Comparison of ENCODE assay signal across 8 cellular contexts in the genomic region with DNA sequence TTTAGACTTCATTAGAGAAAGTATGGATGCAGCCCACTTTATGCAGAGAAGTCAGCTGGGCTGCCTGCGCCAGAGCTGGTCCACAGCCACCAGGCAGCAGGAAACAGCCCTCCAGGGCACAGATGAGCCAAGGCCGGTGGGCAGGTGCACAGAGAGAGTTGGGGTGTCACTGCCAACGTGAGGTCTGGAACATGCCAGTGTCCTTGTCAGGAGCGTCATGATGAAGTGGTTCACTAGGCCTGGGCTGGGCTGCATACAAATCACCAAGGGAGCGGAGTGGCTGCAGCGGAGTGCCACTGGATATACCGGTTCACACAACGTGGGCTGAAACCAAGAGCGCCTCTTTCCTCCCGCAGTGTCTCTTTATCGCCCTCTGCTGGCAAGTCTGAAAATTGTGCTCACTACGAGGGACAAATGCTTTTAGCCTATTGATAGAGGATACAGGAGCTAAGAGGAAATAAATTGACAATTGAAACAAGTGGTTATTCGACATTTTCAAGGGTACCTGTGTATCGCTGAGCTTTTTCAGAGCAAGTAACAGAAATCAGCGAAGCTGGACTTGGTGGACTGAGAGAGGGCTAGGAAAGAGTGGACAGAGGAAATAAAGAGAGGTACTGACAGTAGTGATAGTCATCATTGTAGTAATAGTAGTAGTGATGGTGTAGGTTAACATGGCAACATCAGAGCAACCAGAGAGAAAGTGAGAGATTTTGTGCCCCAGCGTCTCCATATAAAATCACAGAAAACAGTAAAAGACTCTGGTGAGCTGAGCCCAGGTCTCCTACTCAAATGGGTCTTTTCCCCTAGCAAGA. TPM values are rescaled to one million over a fixed set of nuclear protein-coding genes. Genes with fewer than 3 reads are reported as not detected.
A peak's percentile ranks its signal among the peaks of the same experiment; 100 is the strongest.
DNase-seq lines count a peak whose midpoint lies in the region; ATAC-seq, FAIRE-seq and TF ChIP-seq lines count a peak whose summit lies in the region.

No MANE protein-coding gene starts in this region.

- peak; percentile 80 to 95 (median 84) for TF ChIP-seq CTCF in ovary (IDR thresholded peaks at IDR 0.05)
- TF ChIP-seq CTCF in thoracic aorta (IDR thresholded peaks at IDR 0.05) = peak; percentile 94

- no peak for TF ChIP-seq EP300 in ovary (IDR thresholded peaks at IDR 0.05)

- H3K36me3 ChIP-seq in HAP-1 (replicated peaks) (no peaks in the 10 kb centered on the region), SJSA1 (no peaks in the 10 kb centered on the region), ovary (no peaks in the 10 kb centered on the region), thoracic aorta (no peaks in the 10 kb centered on the region)

- H3K27ac ChIP-seq in SJSA1 (no peak overlapping the region), ovary (no peak overlapping the region), thoracic aorta (no peak overlapping the region)

- TF ChIP-seq POLR2A in ovary (IDR thresholded peaks at IDR 0.05) = no peak

- WGBS in ovary, 3 donors = 11 to 14% (median 13%) methylated on average over 16 of the region's 16 CpGs

- H3K9me3 ChIP-seq in HAP-1 = no peaks in the 10 kb centered on the region; the same call in 1 of the 2 replicates
- no peaks in the 10 kb centered on the region for H3K9me3 ChIP-seq in SJSA1 (replicated peaks)
- no peaks in the 10 kb centered on the region for H3K9me3 ChIP-seq in ovary
- H3K9me3 ChIP-seq in thoracic aorta = no peaks in the 10 kb centered on the region

- H3K4me1 ChIP-seq in HAP-1 (no peaks in the 10 kb centered on the region), SJSA1 (replicated peaks) (no peaks in the 10 kb centered on the region), ovary (ENCODE audit: insufficient read depth) (peaks cover 2% of the 10 kb centered on the region), thoracic aorta (ENCODE audit: control insufficient read depth in 1 of 2, low read depth in 2 of 2) (peaks cover 0 to 4% of the 10 kb centered on the region in 2 donors)

- no peak for FAIRE-seq in frontal cortex (lab: Jason Lieb, UNC)

- ATAC-seq in thoracic aorta (ENCODE audit: insufficient number of reproducible peaks, low FRiP score, low read depth) = peak; percentile 88

- intact Hi-C loops in ovary (cut with DNase I) = no loop called here

- in situ Hi-C loops in HAP-1 (cut with MboI; ENCODE audit: low sequenced_read_pairs) = no loop called here

- H3K4me3 ChIP-seq in HAP-1 (no peak overlapping the region), SJSA1 (no peak overlapping the region), ovary (no peak overlapping the region), thoracic aorta (peak overlapping the region; percentile 24)

- peak; percentile 77 for DNase-seq in EL
- DNase-seq in HAP-1 (ENCODE audit: low spot score in 2 of 2) = peak; percentile 70 to 89
- DNase-seq in MV-4-11 (lab: John Stamatoyannopoulos, UW) = peak; percentile 80
- peak; percentile 67 to 75 for DNase-seq in SJSA1 (ENCODE audit: low read depth in 1 of 2, low spot score in 2 of 2)
- peak; percentile 15 to 73 (median 57) for DNase-seq in activated naive CD4-positive, alpha-beta T cell (lab: John Stamatoyannopoulos, UW)
- DNase-seq in frontal cortex (ENCODE audit: low spot score in 2 of 2) = peak; percentile 18 to 66
- peak; percentile 72 to 85 (median 75) for DNase-seq in ovary
- DNase-seq in thoracic aorta (ENCODE audit: low spot score) = peak; percentile 67

- H3K27me3 ChIP-seq in HAP-1 (ENCODE audit: low read depth) (no peaks in the 10 kb centered on the region), SJSA1 (replicated peaks) (peaks cover 3% of the 10 kb centered on the region; the same call in 1 of the 2 replicates), ovary (no peaks in the 10 kb centered on the region), thoracic aorta (replicated peaks; ENCODE audit: insufficient read depth) (no peaks in the 10 kb centered on the region)

RNA-seq across cellular contexts. Expression of gene ITPR2, which starts 52.0 kb away (rescaled TPM):
- 82.3 and 85.0 TPM in 2 replicates for total RNA-seq in SJSA1 (2014; rRNA removed; shearing (Covaris generic))
- total RNA-seq in frontal cortex (28.1 TPM), ovary (10 to 100 TPM; 23.7 to 51.1 (median 33.9) TPM), thoracic aorta (10 to 100 TPM; 28.3 to 86.3 TPM)
- polyA plus RNA-seq in ovary = 10 to 100 TPM in 1 of 2 donors, 1 to 10 TPM in 1; 5.9 to 14.2 TPM

RNA-seq across cellular contexts. Expression of gene INTS13, which starts 52.8 kb away (rescaled TPM):
- 35.7 and 58.9 TPM in 2 replicates for total RNA-seq in SJSA1 (2014; rRNA removed; shearing (Covaris generic))
- 26.9 TPM for total RNA-seq in frontal cortex
- total RNA-seq in ovary = 10 to 100 TPM; 11.1 to 18.1 (median 16.3) TPM
- 10 to 100 TPM; 10.4 to 17.7 TPM for polyA plus RNA-seq in ovary
- 10 to 100 TPM in 1 of 2 donors, 1 to 10 TPM in 1; 5.7 to 15.0 TPM for total RNA-seq in thoracic aorta

RNA-seq across cellular contexts. Expression of gene FGFR1OP2, which starts 53.3 kb away (rescaled TPM):
- total RNA-seq in SJSA1 (2014; rRNA removed; shearing (Covaris generic)) = 77.0 and 104 TPM in 2 replicates
- 42.0 TPM for total RNA-seq in frontal cortex
- 100 to 1,000 TPM in 1 of 7 donors, 10 to 100 TPM in 6; 67.8 to 150 (median 80.4) TPM for total RNA-seq in ovary
- polyA plus RNA-seq in ovary = 10 to 100 TPM; 48.7 to 55.6 TPM
- total RNA-seq in thoracic aorta = 100 to 1,000 TPM in 1 of 2 donors, 10 to 100 TPM in 1; 79.6 to 123 TPM
